Comparison of ENCODE assay signal across 18 cellular contexts in the genomic region with DNA sequence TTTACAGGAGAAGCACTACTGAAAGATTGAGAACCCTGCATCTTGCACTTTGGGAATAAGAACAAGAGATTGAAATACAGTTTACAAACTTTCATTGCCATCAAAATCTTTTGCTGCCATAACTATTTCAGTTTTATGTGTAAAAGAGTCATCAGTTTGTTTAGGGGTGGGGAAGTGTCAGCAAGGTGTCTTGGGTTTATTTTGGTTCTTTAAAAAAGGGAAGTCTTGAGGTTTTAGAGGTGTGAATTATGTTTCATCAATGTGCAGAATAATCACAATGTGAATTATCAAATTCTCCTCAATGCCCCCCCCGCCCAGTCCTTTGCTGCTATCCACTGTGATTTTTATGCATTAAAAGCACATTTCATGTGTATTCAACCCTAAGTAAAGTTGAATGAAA. TPM values are rescaled to one million over a fixed set of nuclear protein-coding genes. Genes with fewer than 3 reads are reported as not detected.
DNase-seq lines count a peak whose midpoint lies in the region; ATAC-seq, FAIRE-seq and TF ChIP-seq lines count a peak whose summit lies in the region.
"Had no signal": no experiment of that assay in that cellular context is flagged by ENCODE, and none has a peak within 500 bp of the region (broad histone marks: within the 10 kb centered on the region; RNA-seq: fewer than 3 reads in every experiment).

No MANE protein-coding gene starts in this region.

- TF ChIP-seq CTCF in PC-3 (conservative IDR thresholded peaks at IDR 0.05; ENCODE audit: low read depth, low read length) = no peak

- H3K79me2 ChIP-seq in PC-3 (ENCODE audit: low read length) = peaks cover 65% of the 10 kb centered on the region

- no peaks in the 10 kb centered on the region for H3K27me3 ChIP-seq in PC-3 (ENCODE audit: low read length)

- no peak overlapping the region for H3K27ac ChIP-seq in PC-3 (ENCODE audit: low read length)

- POLR2A ChIA-PET in PC-3 (lab: Charles Lee; ENCODE audit: unreplicated experiment) = no interaction called here

- no peaks in the 10 kb centered on the region for H3K9me2 ChIP-seq in PC-3 (replicated peaks; ENCODE audit: low read length)

- DNase-seq in PC-3 = no peak
- no peak for DNase-seq in G401 (ENCODE audit: low spot score)
- DNase-seq in NCI-H82 (lab: John Stamatoyannopoulos, UW) = no peak
- no peak for DNase-seq in stimulated activated effector memory CD8-positive, alpha-beta T cell treated with anti-CD3 and anti-CD28 coated beads, Interleukin-12 subunit alpha, Interleukin-12 subunit beta, amount 100 ng/mL, for 72 hours (ENCODE audit: low spot score in 2 of 2)
- DNase-seq: C1 segment of cervical spinal cord; Calu3; CD4-positive, alpha-beta memory T cell; COR-L47; DMS53; DMS79 treated with DMSO at 0.1 percent for 48 hours; GOT3; HFFc6 had no signal

- peaks cover 12% of the 10 kb centered on the region; the same call in 1 of the 2 replicates for H3K36me3 ChIP-seq in PC-3 (ENCODE audit: low read depth, low read length)
- H3K36me3 ChIP-seq: HAP-1 had no signal

- H3K9me3 ChIP-seq in PC-3 (ENCODE audit: low read length) = no peaks in the 10 kb centered on the region
- H3K9me3 ChIP-seq: HAP-1 had no signal

- H3K9me3 Mint-ChIP-seq in stimulated activated effector memory CD8-positive, alpha-beta T cell treated with anti-CD3 and anti-CD28 coated beads, Interleukin-12 subunit alpha, Interleukin-12 subunit beta, amount 100 ng/mL, for 72 hours = no peaks in the 10 kb centered on the region
- H3K9me3 Mint-ChIP-seq: HFFc6 had no signal

- no peak overlapping the region for H3K4me3 Mint-ChIP-seq in stimulated activated effector memory CD8-positive, alpha-beta T cell treated with anti-CD3 and anti-CD28 coated beads, Interleukin-12 subunit alpha, Interleukin-12 subunit beta, amount 100 ng/mL, for 72 hours
- H3K4me3 Mint-ChIP-seq: CD4-positive, alpha-beta memory T cell; HFFc6 had no signal

- no peak overlapping the region for H3K4me2 ChIP-seq in PC-3 (ENCODE audit: low read length)

- intact Hi-C loops in PC-3 (cut with micrococcal nuclease) = no loop called here

- no peak overlapping the region for H3K27ac Mint-ChIP-seq in stimulated activated effector memory CD8-positive, alpha-beta T cell treated with anti-CD3 and anti-CD28 coated beads, Interleukin-12 subunit alpha, Interleukin-12 subunit beta, amount 100 ng/mL, for 72 hours
- H3K27ac Mint-ChIP-seq: CD4-positive, alpha-beta memory T cell; HFFc6 had no signal

- no peaks in the 10 kb centered on the region; the same call in 1 of the 2 replicates for H3K4me1 ChIP-seq in PC-3 (ENCODE audit: insufficient read depth, low read length)

- BruUV-seq in PC-3 (replicated peaks; lab: Mats Ljungman, UMichigan) = TSS peak; percentile 12

- CTCF ChIA-PET in PC-3 (lab: Charles Lee) = no interaction called here

- no peaks in the 10 kb centered on the region for H3F3A ChIP-seq in PC-3 (ENCODE audit: low read length, unreplicated experiment)

- peak; percentile 81 for FAIRE-seq in islet of Langerhans (lab: Jason Lieb, UNC)
- FAIRE-seq: G401.6, GM19239, H54 had no signal

- no peaks in the 10 kb centered on the region for H3K36me3 Mint-ChIP-seq in stimulated activated effector memory CD8-positive, alpha-beta T cell treated with anti-CD3 and anti-CD28 coated beads, Interleukin-12 subunit alpha, Interleukin-12 subunit beta, amount 100 ng/mL, for 72 hours
- H3K36me3 Mint-ChIP-seq: CD4-positive, alpha-beta memory T cell had no signal

- in situ Hi-C loops in G401 (cut with HindIII; ENCODE audit: low sequenced_read_pairs) = no loop called here

- no peaks in the 10 kb centered on the region for H4K20me1 ChIP-seq in PC-3 (ENCODE audit: low read length)

- no peak overlapping the region for H3K9ac ChIP-seq in PC-3 (ENCODE audit: low read length)

- peak; percentile 71 for ATAC-seq in GM18867 (IDR thresholded peaks at IDR 0.05; ENCODE audit: unreplicated experiment)
- no peak for ATAC-seq in PC-3
- ATAC-seq in stimulated activated effector memory CD8-positive, alpha-beta T cell treated with anti-CD3 and anti-CD28 coated beads, Interleukin-12 subunit alpha, Interleukin-12 subunit beta, amount 100 ng/mL, for 72 hours = no peak

- no peaks in the 10 kb centered on the region for H3K4me1 Mint-ChIP-seq in stimulated activated effector memory CD8-positive, alpha-beta T cell treated with anti-CD3 and anti-CD28 coated beads, Interleukin-12 subunit alpha, Interleukin-12 subunit beta, amount 100 ng/mL, for 72 hours

- H2AFZ ChIP-seq in PC-3 (ENCODE audit: low read length) = no peak overlapping the region

- H3K4me3 ChIP-seq in PC-3 (ENCODE audit: low read length) = no peak overlapping the region
- H3K4me3 ChIP-seq: HAP-1 had no signal

RNA-seq across cellular contexts. Expression of a gene that starts 37.4 kb away (rescaled TPM):
- total RNA-seq in PC-3 (2014; rRNA removed) = 17.9 and 20.8 TPM in 2 replicates
- total RNA-seq in G401 (2014; rRNA removed; shearing (Covaris generic)) = 32.5 and 52.1 TPM in 2 replicates
